In genomic region chr5:163755505-163755904, GRCh38 we compare ENCODE assay signal across 35 cellular contexts.
DNase-seq lines count a peak whose midpoint lies in the region; ATAC-seq, FAIRE-seq and TF ChIP-seq lines count a peak whose summit lies in the region.
"Had no signal": no experiment of that assay in that cellular context is flagged by ENCODE, and none has a peak within 500 bp of the region (broad histone marks: within the 10 kb centered on the region; RNA-seq: fewer than 3 reads in every experiment).

No MANE protein-coding gene starts in this region.

- H3K36me3 ChIP-seq in SK-N-SH (replicated peaks in 1 of 2; ENCODE audit: control insufficient read depth in 1 of 2, insufficient read depth in 2 of 2, low read length in 1 of 2): no peaks in the 10 kb centered on the region
- H3K36me3 ChIP-seq: BE2C; BLaER1; BLaER1 treated with 17β-estradiol and CSF1 and Interleukin-3, amounts not matched to agents 10 nM and 100 nM had no signal

- H3K36me3 Mint-ChIP-seq in natural killer cell: no peaks in the 10 kb centered on the region
- no peaks in the 10 kb centered on the region for H3K36me3 Mint-ChIP-seq in natural killer cell treated with Interleukin-12 subunit alpha and Interleukin-12 subunit beta and Interleukin-15 and Interleukin-18, amount 100 ng/mL, for 72 hours
- H3K36me3 Mint-ChIP-seq in activated naive CD8-positive, alpha-beta T cell treated with anti-CD3 and anti-CD28 coated beads for 36 hours: no peaks in the 10 kb centered on the region
- H3K36me3 Mint-ChIP-seq: CD14-positive monocyte; CD4-positive, alpha-beta memory T cell; CD4-positive, CD25-positive, alpha-beta regulatory T cell; CD8-positive, alpha-beta memory T cell; CD8-positive, alpha-beta T cell had no signal

- CTCF ChIA-PET in SK-N-SH (lab: Yijun Ruan, JAX): no interaction called here

- no peak for ATAC-seq in SK-N-SH treated with all-trans-retinoic acid at 6 μM for 48 hours
- no peak for ATAC-seq in natural killer cell
- no peak for ATAC-seq in natural killer cell treated with Interleukin-12 subunit alpha and Interleukin-12 subunit beta and Interleukin-15 and Interleukin-18, amount 100 ng/mL, for 72 hours
- ATAC-seq: A549; CD8-positive, alpha-beta T cell had no signal

- peaks cover 2 to 3% of the 10 kb centered on the region in 2 donors for H3K9me3 Mint-ChIP-seq in natural killer cell
- peaks cover 10% of the 10 kb centered on the region for H3K9me3 Mint-ChIP-seq in natural killer cell treated with Interleukin-12 subunit alpha and Interleukin-12 subunit beta and Interleukin-15 and Interleukin-18, amount 100 ng/mL, for 72 hours
- peaks cover 3% of the 10 kb centered on the region for H3K9me3 Mint-ChIP-seq in activated naive CD8-positive, alpha-beta T cell treated with anti-CD3 and anti-CD28 coated beads for 36 hours
- H3K9me3 Mint-ChIP-seq: CD8-positive, alpha-beta T cell had no signal

- peaks cover 3% of the 10 kb centered on the region for H3F3A ChIP-seq in SK-N-SH (replicated peaks; ENCODE audit: insufficient read depth)

- TF ChIP-seq CTCF in SK-N-SH (IDR thresholded peaks at IDR 0.05): no peak
- TF ChIP-seq CTCF in natural killer cell (IDR thresholded peaks at IDR 0.05): no peak

- H3K79me2 ChIP-seq in SK-N-SH (ENCODE audit: insufficient read depth): no peaks in the 10 kb centered on the region

- no peak for TF ChIP-seq EP300 in SK-N-SH (IDR thresholded peaks at IDR 0.05; ENCODE audit: borderline replicate concordance in 1 of 2, low read depth in 1 of 2, low read length in 1 of 2)

- DNase-seq in SK-N-SH (no peak), natural killer cell (no peak)
- no peak for DNase-seq in natural killer cell treated with Interleukin-12 subunit alpha and Interleukin-12 subunit beta and Interleukin-15 and Interleukin-18, amount 100 ng/mL, for 72 hours (ENCODE audit: low spot score)
- DNase-seq in activated naive CD8-positive, alpha-beta T cell treated with anti-CD3 and anti-CD28 coated beads for 36 hours: no peak
- DNase-seq: 8988T; ACHN; AML-193; BE2C; C1 segment of cervical spinal cord; Caco-2; Calu3; CD4-positive, alpha-beta memory T cell; CD4-positive, alpha-beta T cell; CD4-positive, CD25-positive, alpha-beta regulatory T cell; CD8-positive, alpha-beta memory T cell; CD8-positive, alpha-beta T cell; COR-L47; DMS 273 treated with DMSO at 0.1 percent for 48 hours; DMS153; DMS53; DMS79; DMS79 treated with DMSO at 0.1 percent for 48 hours; DND-41; EL had no signal

- no peak overlapping the region for H3K9ac ChIP-seq in SK-N-SH
- H3K9ac ChIP-seq: BLaER1; BLaER1 treated with 17β-estradiol and CSF1 and Interleukin-3, amounts not matched to agents 10 nM and 100 nM had no signal

- no peaks in the 10 kb centered on the region for H3K27me3 ChIP-seq in SK-N-SH (ENCODE audit: insufficient read depth)
- H3K27me3 ChIP-seq: BE2C; BLaER1; BLaER1 treated with 17β-estradiol and CSF1 and Interleukin-3, amounts not matched to agents 10 nM and 100 nM had no signal

- no peaks in the 10 kb centered on the region for H3K9me2 ChIP-seq in SK-N-SH

- no peak overlapping the region for H2AFZ ChIP-seq in SK-N-SH (ENCODE audit: low read depth)

- FAIRE-seq in islet of Langerhans (lab: Jason Lieb, UNC): peak; percentile 49
- FAIRE-seq: A204.1, A549, D721Med had no signal

- no peaks in the 10 kb centered on the region for H3K9me3 ChIP-seq in SK-N-SH
- H3K9me3 ChIP-seq: A549, BE2C, Caco-2 had no signal

- H3K27ac Mint-ChIP-seq in natural killer cell: peak overlapping the region in 1 of 2 donors; percentile 31
- no peak overlapping the region for H3K27ac Mint-ChIP-seq in natural killer cell treated with Interleukin-12 subunit alpha and Interleukin-12 subunit beta and Interleukin-15 and Interleukin-18, amount 100 ng/mL, for 72 hours
- no peak overlapping the region for H3K27ac Mint-ChIP-seq in activated naive CD8-positive, alpha-beta T cell treated with anti-CD3 and anti-CD28 coated beads for 36 hours
- H3K27ac Mint-ChIP-seq: B cell; CD14-positive monocyte; CD4-positive, alpha-beta memory T cell; CD4-positive, alpha-beta T cell; CD4-positive, CD25-positive, alpha-beta regulatory T cell; CD8-positive, alpha-beta T cell had no signal

- WGBS in SK-N-SH (ENCODE audit: low lambda C conversion rate): 43% methylated on average over 1 of the region's 1 CpG

- H3K4me1 Mint-ChIP-seq in natural killer cell: peaks cover 37 to 39% of the 10 kb centered on the region in 2 donors
- peaks cover 13 to 28% of the 10 kb centered on the region in 2 donors for H3K4me1 Mint-ChIP-seq in natural killer cell treated with Interleukin-12 subunit alpha and Interleukin-12 subunit beta and Interleukin-15 and Interleukin-18, amount 100 ng/mL, for 72 hours (ENCODE audit: low read depth in 2 of 2)
- no peaks in the 10 kb centered on the region for H3K4me1 Mint-ChIP-seq in activated naive CD8-positive, alpha-beta T cell treated with anti-CD3 and anti-CD28 coated beads for 36 hours
- H3K4me1 Mint-ChIP-seq: CD14-positive monocyte; CD4-positive, CD25-positive, alpha-beta regulatory T cell had no signal

- H3K4me3 ChIP-seq in SK-N-SH (ENCODE audit: low read depth in 2 of 2, low read length in 1 of 2): no peak overlapping the region
- H3K4me3 ChIP-seq: A549; BLaER1; BLaER1 treated with 17β-estradiol and CSF1 and Interleukin-3, amounts not matched to agents 10 nM and 100 nM had no signal

- no peaks in the 10 kb centered on the region for H3K27me3 Mint-ChIP-seq in natural killer cell (ENCODE audit: low read depth in 2 of 2)
- no peaks in the 10 kb centered on the region for H3K27me3 Mint-ChIP-seq in natural killer cell treated with Interleukin-12 subunit alpha and Interleukin-12 subunit beta and Interleukin-15 and Interleukin-18, amount 100 ng/mL, for 72 hours
- H3K27me3 Mint-ChIP-seq in activated naive CD8-positive, alpha-beta T cell treated with anti-CD3 and anti-CD28 coated beads for 36 hours: no peaks in the 10 kb centered on the region
- H3K27me3 Mint-ChIP-seq: CD4-positive, alpha-beta memory T cell; CD4-positive, alpha-beta T cell; CD4-positive, CD25-positive, alpha-beta regulatory T cell had no signal

- H3K27ac ChIP-seq in SK-N-SH (ENCODE audit: low read depth in 2 of 2, low read length in 1 of 2): no peak overlapping the region
- H3K27ac ChIP-seq: 22Rv1; A549; BLaER1; BLaER1 treated with 17β-estradiol and CSF1 and Interleukin-3, amounts not matched to agents 10 nM and 100 nM; C4-2B had no signal

- H3K4me2 ChIP-seq in SK-N-SH: no peak overlapping the region
- H3K4me2 ChIP-seq: A549; BLaER1; BLaER1 treated with 17β-estradiol and CSF1 and Interleukin-3, amounts not matched to agents 10 nM and 100 nM had no signal

- intact Hi-C loops in natural killer cell (cut with micrococcal nuclease): no loop called here

- TF ChIP-seq RAD21 in SK-N-SH (IDR thresholded peaks at IDR 0.05; ENCODE audit: low read length): no peak

- peaks cover 0 to 8% of the 10 kb centered on the region in 2 experiments; a peak in 2 of 4 replicates for H3K4me1 ChIP-seq in SK-N-SH (ENCODE audit: control insufficient read depth in 1 of 2, insufficient read depth in 2 of 2, low read depth in 1 of 2, low read length in 1 of 2)
- H3K4me1 ChIP-seq: A549; BLaER1; BLaER1 treated with 17β-estradiol and CSF1 and Interleukin-3, amounts not matched to agents 10 nM and 100 nM; Caco-2 had no signal

- H3K4me3 Mint-ChIP-seq in natural killer cell: peak overlapping the region; percentile 22
- H3K4me3 Mint-ChIP-seq in natural killer cell treated with Interleukin-12 subunit alpha and Interleukin-12 subunit beta and Interleukin-15 and Interleukin-18, amount 100 ng/mL, for 72 hours: no peak overlapping the region
- no peak overlapping the region for H3K4me3 Mint-ChIP-seq in activated naive CD8-positive, alpha-beta T cell treated with anti-CD3 and anti-CD28 coated beads for 36 hours
- H3K4me3 Mint-ChIP-seq: B cell; CD14-positive monocyte; CD4-positive, alpha-beta memory T cell; CD4-positive, alpha-beta T cell; CD4-positive, CD25-positive, alpha-beta regulatory T cell; CD8-positive, alpha-beta memory T cell; CD8-positive, alpha-beta T cell had no signal

- POLR2A ChIA-PET in SK-N-SH (lab: Yijun Ruan, JAX): no interaction called here

- H4K20me1 ChIP-seq in SK-N-SH (ENCODE audit: insufficient read depth): no peaks in the 10 kb centered on the region
- H4K20me1 ChIP-seq: BLaER1; BLaER1 treated with 17β-estradiol and CSF1 and Interleukin-3, amounts not matched to agents 10 nM and 100 nM had no signal

TF ChIP-seq in SK-N-SH treated with all-trans-retinoic acid at 6 μM for 48 hours, 23 proteins besides CTCF, POLR2A, EP300 and RAD21 (continues in another document):
- peak; percentile 86 for TF ChIP-seq ESRRG (CRISPR knock-in tag; IDR thresholded peaks at IDR 0.05)
- TF ChIP-seq ZFP30 (CRISPR knock-in tag; IDR thresholded peaks at IDR 0.05): no peak
- no peak for TF ChIP-seq SNAI2 (CRISPR knock-in tag; IDR thresholded peaks at IDR 0.05)
- 0 out of 2 replicates have a peak, but pooled peaks have one; percentile 51 for TF ChIP-seq ZFP3 (CRISPR knock-in tag; IDR thresholded peaks at IDR 0.05)
- TF ChIP-seq ISL1 (CRISPR knock-in tag; IDR thresholded peaks at IDR 0.05): peak; percentile 99

TF ChIP-seq in SK-N-SH, 30 proteins besides CTCF, POLR2A, EP300 and RAD21 (continues in another document):
- no peak for TF ChIP-seq CHD2 (IDR thresholded peaks at IDR 0.05; ENCODE audit: low read length, partially characterized antibody)
- TF ChIP-seq ELF1 (IDR thresholded peaks at IDR 0.05): no peak
- TF ChIP-seq REST (IDR thresholded peaks at IDR 0.05; ENCODE audit: low read depth, low read length): no peak
- no peak for TF ChIP-seq RXRA (IDR thresholded peaks at IDR 0.05; ENCODE audit: borderline replicate concordance, low read depth)
